In the genomic region with DNA sequence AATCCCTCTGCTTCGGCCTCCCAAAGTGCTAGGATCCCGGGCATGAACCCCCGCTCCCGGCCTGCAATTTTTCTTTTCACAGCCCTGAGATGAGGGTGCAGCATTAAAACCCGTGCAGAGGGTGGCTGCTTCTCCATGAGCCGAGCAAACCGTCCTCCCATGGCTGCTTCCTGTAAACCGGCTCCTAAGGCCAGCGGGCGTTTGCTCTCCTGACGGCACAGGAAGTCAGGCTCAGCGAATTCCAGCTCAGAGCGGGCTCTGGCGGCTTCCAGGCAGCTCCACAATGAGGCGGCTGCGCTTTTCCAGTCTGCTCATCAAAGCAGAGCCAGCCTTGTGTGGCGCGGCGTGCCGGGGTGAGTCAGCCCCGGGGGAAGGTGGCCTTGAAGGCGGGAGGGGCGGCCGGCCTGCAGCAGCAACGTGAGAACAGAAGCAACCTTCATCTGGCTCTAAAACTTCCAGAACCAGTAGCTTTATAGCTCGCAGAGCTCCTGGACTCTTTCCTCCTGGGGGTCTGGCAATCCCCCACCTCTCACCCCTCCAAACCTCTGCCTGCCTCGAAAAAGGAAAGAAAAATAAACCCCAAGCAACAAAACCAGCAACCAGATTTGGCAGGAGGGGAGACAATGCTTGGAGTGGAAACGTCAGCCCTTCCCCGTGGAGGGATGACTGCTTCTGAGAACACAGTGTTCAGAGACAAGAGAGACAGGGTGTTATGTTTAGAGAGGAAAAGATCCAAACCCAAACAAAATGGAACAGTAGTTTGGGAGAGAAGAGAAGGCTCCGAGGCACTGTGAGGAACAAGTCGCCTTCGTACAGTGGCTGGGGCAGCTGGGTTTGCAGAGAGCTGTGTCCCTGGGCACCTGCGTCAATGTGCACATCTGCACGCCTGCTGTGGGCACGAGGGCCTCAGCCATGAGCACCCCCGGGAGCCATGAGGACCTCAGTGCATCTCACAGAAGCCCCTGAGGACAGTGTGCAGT, we compare ENCODE assay signal across 1 cellular context.
A peak's percentile ranks its signal among the peaks of the same experiment; 100 is the strongest.
TF ChIP-seq lines count a peak whose summit lies in the region.

No MANE protein-coding gene starts in this region.

TF ChIP-seq in HepG2, 621 proteins besides CTCF, POLR2A, EP300 and RAD21 (continued from another document and continues in another):
- TF ChIP-seq, protein P1, sequence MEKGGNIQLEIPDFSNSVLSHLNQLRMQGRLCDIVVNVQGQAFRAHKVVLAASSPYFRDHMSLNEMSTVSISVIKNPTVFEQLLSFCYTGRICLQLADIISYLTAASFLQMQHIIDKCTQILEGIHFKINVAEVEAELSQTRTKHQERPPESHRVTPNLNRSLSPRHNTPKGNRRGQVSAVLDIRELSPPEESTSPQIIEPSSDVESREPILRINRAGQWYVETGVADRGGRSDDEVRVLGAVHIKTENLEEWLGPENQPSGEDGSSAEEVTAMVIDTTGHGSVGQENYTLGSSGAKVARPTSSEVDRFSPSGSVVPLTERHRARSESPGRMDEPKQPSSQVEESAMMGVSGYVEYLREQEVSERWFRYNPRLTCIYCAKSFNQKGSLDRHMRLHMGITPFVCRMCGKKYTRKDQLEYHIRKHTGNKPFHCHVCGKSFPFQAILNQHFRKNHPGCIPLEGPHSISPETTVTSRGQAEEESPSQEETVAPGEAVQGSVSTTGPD (CRISPR knock-in tag; IDR thresholded peaks at IDR 0.05) = no peak
- TF ChIP-seq, protein P2, sequence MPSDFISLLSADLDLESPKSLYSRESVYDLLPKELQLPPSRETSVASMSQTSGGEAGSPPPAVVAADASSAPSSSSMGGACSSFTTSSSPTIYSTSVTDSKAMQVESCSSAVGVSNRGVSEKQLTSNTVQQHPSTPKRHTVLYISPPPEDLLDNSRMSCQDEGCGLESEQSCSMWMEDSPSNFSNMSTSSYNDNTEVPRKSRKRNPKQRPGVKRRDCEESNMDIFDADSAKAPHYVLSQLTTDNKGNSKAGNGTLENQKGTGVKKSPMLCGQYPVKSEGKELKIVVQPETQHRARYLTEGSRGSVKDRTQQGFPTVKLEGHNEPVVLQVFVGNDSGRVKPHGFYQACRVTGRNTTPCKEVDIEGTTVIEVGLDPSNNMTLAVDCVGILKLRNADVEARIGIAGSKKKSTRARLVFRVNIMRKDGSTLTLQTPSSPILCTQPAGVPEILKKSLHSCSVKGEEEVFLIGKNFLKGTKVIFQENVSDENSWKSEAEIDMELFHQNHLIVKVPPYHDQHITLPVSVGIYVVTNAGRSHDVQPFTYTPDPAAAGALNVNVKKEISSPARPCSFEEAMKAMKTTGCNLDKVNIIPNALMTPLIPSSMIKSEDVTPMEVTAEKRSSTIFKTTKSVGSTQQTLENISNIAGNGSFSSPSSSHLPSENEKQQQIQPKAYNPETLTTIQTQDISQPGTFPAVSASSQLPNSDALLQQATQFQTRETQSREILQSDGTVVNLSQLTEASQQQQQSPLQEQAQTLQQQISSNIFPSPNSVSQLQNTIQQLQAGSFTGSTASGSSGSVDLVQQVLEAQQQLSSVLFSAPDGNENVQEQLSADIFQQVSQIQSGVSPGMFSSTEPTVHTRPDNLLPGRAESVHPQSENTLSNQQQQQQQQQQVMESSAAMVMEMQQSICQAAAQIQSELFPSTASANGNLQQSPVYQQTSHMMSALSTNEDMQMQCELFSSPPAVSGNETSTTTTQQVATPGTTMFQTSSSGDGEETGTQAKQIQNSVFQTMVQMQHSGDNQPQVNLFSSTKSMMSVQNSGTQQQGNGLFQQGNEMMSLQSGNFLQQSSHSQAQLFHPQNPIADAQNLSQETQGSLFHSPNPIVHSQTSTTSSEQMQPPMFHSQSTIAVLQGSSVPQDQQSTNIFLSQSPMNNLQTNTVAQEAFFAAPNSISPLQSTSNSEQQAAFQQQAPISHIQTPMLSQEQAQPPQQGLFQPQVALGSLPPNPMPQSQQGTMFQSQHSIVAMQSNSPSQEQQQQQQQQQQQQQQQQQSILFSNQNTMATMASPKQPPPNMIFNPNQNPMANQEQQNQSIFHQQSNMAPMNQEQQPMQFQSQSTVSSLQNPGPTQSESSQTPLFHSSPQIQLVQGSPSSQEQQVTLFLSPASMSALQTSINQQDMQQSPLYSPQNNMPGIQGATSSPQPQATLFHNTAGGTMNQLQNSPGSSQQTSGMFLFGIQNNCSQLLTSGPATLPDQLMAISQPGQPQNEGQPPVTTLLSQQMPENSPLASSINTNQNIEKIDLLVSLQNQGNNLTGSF (CRISPR knock-in tag; IDR thresholded peaks at IDR 0.05) = no peak
- TF ChIP-seq GTF2F1 (IDR thresholded peaks at IDR 0.05; ENCODE audit: low read length) = no peak
- peak; percentile 83; the same call in 1 of the 2 replicates for TF ChIP-seq KMT2A (CRISPR knock-in tag; IDR thresholded peaks at IDR 0.05)
- TF ChIP-seq, protein P3, sequence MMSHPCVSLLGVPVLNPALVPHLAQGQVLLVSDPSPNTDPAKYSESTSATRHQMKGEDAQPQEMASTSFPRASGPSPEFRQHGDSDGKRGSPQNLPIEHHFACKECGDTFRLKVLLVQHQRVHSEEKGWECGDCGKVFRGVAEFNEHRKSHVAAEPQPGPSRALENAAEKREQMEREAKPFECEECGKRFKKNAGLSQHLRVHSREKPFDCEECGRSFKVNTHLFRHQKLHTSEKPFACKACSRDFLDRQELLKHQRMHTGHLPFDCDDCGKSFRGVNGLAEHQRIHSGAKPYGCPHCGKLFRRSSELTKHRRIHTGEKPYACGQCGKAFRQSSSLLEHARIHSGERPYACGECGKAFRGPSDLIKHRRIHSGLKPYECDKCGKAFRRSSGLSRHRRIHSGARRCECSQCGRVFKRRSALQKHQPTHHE (CRISPR knock-in tag; IDR thresholded peaks at IDR 0.05; ENCODE audit: borderline replicate concordance) = no peak
- TF ChIP-seq NR2C2 (CRISPR knock-in tag; IDR thresholded peaks at IDR 0.05; ENCODE audit: borderline replicate concordance) = 0 out of 2 replicates have a peak, but pooled peaks have one; percentile 55
- 0 out of 2 replicates have a peak, but pooled peaks have one; percentile 61 for TF ChIP-seq RNF2 (conservative IDR thresholded peaks at IDR 0.05; ENCODE audit: low read depth)
- no peak for TF ChIP-seq NFE2L1 (CRISPR knock-in tag; IDR thresholded peaks at IDR 0.05; ENCODE audit: borderline replicate concordance)
- TF ChIP-seq, protein P4, sequence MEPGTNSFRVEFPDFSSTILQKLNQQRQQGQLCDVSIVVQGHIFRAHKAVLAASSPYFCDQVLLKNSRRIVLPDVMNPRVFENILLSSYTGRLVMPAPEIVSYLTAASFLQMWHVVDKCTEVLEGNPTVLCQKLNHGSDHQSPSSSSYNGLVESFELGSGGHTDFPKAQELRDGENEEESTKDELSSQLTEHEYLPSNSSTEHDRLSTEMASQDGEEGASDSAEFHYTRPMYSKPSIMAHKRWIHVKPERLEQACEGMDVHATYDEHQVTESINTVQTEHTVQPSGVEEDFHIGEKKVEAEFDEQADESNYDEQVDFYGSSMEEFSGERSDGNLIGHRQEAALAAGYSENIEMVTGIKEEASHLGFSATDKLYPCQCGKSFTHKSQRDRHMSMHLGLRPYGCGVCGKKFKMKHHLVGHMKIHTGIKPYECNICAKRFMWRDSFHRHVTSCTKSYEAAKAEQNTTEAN (CRISPR knock-in tag; conservative IDR thresholded peaks at IDR 0.05) = peak; percentile 14; the same call in 1 of the 2 replicates
- peak; percentile 42; the same call in 1 of the 2 replicates for TF ChIP-seq ZNF605 (CRISPR knock-in tag; IDR thresholded peaks at IDR 0.05)
- TF ChIP-seq, protein P5, sequence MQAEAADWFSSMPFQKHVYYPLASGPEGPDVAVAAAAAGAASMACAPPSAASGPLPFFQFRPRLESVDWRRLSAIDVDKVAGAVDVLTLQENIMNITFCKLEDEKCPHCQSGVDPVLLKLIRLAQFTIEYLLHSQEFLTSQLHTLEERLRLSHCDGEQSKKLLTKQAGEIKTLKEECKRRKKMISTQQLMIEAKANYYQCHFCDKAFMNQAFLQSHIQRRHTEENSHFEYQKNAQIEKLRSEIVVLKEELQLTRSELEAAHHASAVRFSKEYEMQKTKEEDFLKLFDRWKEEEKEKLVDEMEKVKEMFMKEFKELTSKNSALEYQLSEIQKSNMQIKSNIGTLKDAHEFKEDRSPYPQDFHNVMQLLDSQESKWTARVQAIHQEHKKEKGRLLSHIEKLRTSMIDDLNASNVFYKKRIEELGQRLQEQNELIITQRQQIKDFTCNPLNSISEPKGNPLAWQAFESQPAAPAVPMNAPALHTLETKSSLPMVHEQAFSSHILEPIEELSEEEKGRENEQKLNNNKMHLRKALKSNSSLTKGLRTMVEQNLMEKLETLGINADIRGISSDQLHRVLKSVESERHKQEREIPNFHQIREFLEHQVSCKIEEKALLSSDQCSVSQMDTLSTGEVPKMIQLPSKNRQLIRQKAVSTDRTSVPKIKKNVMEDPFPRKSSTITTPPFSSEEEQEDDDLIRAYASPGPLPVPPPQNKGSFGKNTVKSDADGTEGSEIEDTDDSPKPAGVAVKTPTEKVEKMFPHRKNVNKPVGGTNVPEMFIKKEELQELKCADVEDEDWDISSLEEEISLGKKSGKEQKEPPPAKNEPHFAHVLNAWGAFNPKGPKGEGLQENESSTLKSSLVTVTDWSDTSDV (CRISPR knock-in tag; IDR thresholded peaks at IDR 0.05) = no peak
- no peak; the same call in none of the 2 replicates for TF ChIP-seq ZNF788 (CRISPR knock-in tag; IDR thresholded peaks at IDR 0.05; ENCODE audit: borderline replicate concordance)
- TF ChIP-seq, protein P6, sequence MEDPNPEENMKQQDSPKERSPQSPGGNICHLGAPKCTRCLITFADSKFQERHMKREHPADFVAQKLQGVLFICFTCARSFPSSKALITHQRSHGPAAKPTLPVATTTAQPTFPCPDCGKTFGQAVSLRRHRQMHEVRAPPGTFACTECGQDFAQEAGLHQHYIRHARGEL (CRISPR knock-in tag; IDR thresholded peaks at IDR 0.05) = no peak
- TF ChIP-seq YEATS4 (CRISPR knock-in tag; IDR thresholded peaks at IDR 0.05; ENCODE audit: borderline replicate concordance) = peak; percentile 46; the same call in 1 of the 2 replicates
- TF ChIP-seq, protein P7, sequence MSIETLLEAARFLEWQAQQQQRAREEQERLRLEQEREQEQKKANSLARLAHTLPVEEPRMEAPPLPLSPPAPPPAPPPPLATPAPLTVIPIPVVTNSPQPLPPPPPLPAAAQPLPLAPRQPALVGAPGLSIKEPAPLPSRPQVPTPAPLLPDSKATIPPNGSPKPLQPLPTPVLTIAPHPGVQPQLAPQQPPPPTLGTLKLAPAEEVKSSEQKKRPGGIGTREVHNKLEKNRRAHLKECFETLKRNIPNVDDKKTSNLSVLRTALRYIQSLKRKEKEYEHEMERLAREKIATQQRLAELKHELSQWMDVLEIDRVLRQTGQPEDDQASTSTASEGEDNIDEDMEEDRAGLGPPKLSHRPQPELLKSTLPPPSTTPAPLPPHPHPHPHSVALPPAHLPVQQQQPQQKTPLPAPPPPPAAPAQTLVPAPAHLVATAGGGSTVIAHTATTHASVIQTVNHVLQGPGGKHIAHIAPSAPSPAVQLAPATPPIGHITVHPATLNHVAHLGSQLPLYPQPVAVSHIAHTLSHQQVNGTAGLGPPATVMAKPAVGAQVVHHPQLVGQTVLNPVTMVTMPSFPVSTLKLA (IDR thresholded peaks at IDR 0.05) = peak; percentile 55; the same call in 1 of the 2 replicates
- peak; percentile 84; the same call in 1 of the 2 replicates for TF ChIP-seq TBX2 (CRISPR knock-in tag; IDR thresholded peaks at IDR 0.05; ENCODE audit: borderline replicate concordance)
- TF ChIP-seq, protein P8, sequence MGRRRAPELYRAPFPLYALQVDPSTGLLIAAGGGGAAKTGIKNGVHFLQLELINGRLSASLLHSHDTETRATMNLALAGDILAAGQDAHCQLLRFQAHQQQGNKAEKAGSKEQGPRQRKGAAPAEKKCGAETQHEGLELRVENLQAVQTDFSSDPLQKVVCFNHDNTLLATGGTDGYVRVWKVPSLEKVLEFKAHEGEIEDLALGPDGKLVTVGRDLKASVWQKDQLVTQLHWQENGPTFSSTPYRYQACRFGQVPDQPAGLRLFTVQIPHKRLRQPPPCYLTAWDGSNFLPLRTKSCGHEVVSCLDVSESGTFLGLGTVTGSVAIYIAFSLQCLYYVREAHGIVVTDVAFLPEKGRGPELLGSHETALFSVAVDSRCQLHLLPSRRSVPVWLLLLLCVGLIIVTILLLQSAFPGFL (CRISPR knock-in tag; IDR thresholded peaks at IDR 0.05) = no peak
- TF ChIP-seq ZFY (CRISPR knock-in tag; IDR thresholded peaks at IDR 0.05) = peak; percentile 64
- TF ChIP-seq, protein P9, sequence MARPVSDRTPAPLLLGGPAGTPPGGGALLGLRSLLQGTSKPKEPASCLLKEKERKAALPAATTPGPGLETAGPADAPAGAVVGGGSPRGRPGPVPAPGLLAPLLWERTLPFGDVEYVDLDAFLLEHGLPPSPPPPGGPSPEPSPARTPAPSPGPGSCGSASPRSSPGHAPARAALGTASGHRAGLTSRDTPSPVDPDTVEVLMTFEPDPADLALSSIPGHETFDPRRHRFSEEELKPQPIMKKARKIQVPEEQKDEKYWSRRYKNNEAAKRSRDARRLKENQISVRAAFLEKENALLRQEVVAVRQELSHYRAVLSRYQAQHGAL (CRISPR knock-in tag; IDR thresholded peaks at IDR 0.05; ENCODE audit: not compliant biosample characterization) = no peak
- 0 out of 2 replicates have a peak, but pooled peaks have one; percentile 38 for TF ChIP-seq REPIN1 (CRISPR knock-in tag; IDR thresholded peaks at IDR 0.05; ENCODE audit: borderline replicate concordance, low read depth)
- TF ChIP-seq, protein P10, sequence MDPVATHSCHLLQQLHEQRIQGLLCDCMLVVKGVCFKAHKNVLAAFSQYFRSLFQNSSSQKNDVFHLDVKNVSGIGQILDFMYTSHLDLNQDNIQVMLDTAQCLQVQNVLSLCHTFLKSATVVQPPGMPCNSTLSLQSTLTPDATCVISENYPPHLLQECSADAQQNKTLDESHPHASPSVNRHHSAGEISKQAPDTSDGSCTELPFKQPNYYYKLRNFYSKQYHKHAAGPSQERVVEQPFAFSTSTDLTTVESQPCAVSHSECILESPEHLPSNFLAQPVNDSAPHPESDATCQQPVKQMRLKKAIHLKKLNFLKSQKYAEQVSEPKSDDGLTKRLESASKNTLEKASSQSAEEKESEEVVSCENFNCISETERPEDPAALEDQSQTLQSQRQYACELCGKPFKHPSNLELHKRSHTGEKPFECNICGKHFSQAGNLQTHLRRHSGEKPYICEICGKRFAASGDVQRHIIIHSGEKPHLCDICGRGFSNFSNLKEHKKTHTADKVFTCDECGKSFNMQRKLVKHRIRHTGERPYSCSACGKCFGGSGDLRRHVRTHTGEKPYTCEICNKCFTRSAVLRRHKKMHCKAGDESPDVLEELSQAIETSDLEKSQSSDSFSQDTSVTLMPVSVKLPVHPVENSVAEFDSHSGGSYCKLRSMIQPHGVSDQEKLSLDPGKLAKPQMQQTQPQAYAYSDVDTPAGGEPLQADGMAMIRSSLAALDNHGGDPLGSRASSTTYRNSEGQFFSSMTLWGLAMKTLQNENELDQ (CRISPR knock-in tag; IDR thresholded peaks at IDR 0.05; ENCODE audit: borderline replicate concordance) = no peak
- TF ChIP-seq AGO2 (optimal IDR thresholded peaks at IDR 0.05; ENCODE audit: low read depth, low read length) = peak; percentile 32
- TF ChIP-seq, protein P11, sequence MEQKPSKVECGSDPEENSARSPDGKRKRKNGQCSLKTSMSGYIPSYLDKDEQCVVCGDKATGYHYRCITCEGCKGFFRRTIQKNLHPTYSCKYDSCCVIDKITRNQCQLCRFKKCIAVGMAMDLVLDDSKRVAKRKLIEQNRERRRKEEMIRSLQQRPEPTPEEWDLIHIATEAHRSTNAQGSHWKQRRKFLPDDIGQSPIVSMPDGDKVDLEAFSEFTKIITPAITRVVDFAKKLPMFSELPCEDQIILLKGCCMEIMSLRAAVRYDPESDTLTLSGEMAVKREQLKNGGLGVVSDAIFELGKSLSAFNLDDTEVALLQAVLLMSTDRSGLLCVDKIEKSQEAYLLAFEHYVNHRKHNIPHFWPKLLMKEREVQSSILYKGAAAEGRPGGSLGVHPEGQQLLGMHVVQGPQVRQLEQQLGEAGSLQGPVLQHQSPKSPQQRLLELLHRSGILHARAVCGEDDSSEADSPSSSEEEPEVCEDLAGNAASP (CRISPR knock-in tag; IDR thresholded peaks at IDR 0.05; ENCODE audit: borderline replicate concordance) = peak; percentile 89
- no peak for TF ChIP-seq ZNF674 (CRISPR knock-in tag; IDR thresholded peaks at IDR 0.05; ENCODE audit: low read depth)
